In the genomic region with DNA sequence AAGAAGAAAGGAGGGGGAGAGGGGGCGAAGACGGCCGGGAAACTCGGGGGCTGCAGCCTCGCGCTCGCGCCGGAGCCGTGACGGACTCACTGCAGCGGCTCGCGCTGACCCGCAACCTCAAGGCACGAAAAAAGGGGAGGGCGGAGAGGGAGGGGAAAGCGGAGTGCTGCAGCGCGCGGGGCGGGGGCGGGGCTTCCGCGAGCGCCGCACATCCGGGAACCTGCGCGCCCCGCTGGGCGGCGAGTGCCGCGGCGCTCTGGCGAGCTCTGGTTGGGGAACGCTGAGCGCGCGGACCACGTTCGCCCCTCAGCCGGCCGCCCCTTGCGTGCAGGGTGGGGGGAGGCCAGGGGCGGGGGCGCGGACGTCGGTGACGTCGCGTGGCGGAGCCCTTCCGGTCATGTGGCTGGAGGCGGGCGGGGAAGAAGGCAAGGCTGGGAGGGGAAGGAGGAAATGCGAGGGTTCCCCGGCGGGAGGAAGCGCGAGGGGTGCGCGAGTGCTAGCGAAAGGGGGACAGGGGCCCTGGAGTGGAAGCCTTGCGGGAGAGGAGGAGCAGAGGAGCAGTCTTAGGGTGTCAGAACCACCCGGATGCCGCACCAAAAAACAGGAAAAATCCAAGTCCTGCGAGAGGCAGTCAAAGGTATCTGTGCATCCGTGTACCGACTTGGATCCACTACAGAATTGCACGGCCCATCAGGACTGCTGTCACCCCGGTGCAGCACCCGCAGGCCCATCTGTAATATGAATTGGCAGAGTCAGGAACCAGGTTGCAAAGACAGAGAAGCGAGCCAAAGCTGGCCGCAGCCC, we compare ENCODE assay signal across 8 cellular contexts. TPM values are rescaled to one million over a fixed set of nuclear protein-coding genes. Genes with fewer than 3 reads are reported as not detected.
DNase-seq lines count a peak whose midpoint lies in the region; ATAC-seq and TF ChIP-seq lines count a peak whose summit lies in the region.

A gene with protein sequence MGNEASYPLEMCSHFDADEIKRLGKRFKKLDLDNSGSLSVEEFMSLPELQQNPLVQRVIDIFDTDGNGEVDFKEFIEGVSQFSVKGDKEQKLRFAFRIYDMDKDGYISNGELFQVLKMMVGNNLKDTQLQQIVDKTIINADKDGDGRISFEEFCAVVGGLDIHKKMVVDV (minus strand): TSS at position 126 of the 804 bp plus-strand sequence. CDS start 405 bp downstream, outside the sequence.

- H3K36me3 Mint-ChIP-seq in immature natural killer cell = peaks cover 0 to 5% (median 0%) of the 10 kb centered on the region in 3 donors

- H3K27me3 Mint-ChIP-seq in immature natural killer cell (ENCODE audit: low read depth in 3 of 3) = peaks cover 14 to 31% (median 24%) of the 10 kb centered on the region in 3 donors

- peak within 1 kb of the TSS; percentile 99 for H3K27ac ChIP-seq in caudate nucleus (ENCODE audit: low read depth, low read length)

- no peaks in the 10 kb centered on the region for H3K9me3 Mint-ChIP-seq in immature natural killer cell

- in situ Hi-C loops in GM18951 (cut with MboI; ENCODE audit: low sequenced_read_pairs, unreplicated experiment) = no loop called here

- peak within 1 kb of the TSS in 5 of 6 donors; percentile 97 to 99 (median 99) for H3K27ac Mint-ChIP-seq in immature natural killer cell

- peak; percentile 83 for ATAC-seq in HG03175 (IDR thresholded peaks at IDR 0.05; ENCODE audit: unreplicated experiment)

- peak within 1 kb of the TSS; percentile 94 to 99 (median 97) for H3K4me3 Mint-ChIP-seq in immature natural killer cell

- H3K4me1 Mint-ChIP-seq in immature natural killer cell = peaks cover 22 to 30% of the 10 kb centered on the region in 2 donors

- DNase-seq in AG08395 (ENCODE audit: low spot score) = peak; percentile 92
- DNase-seq in NCI-H345 (lab: John Stamatoyannopoulos, UW) = peak; percentile 96
- peak; percentile 86 to 94 (median 92) for DNase-seq in activated CD4-positive, CD25-positive, alpha-beta regulatory T cell (lab: John Stamatoyannopoulos, UW)
- peak; percentile 59 to 98 (median 95) for DNase-seq in caudate nucleus (lab: John Stamatoyannopoulos, UW)
- peak; percentile 95 to 97 (median 96) for DNase-seq in immature natural killer cell
- peak; percentile 88 for DNase-seq in smooth muscle cell of the brain vasculature (ENCODE audit: low read depth, low spot score)

- peak; percentile 90 for TF ChIP-seq POLR2A in GM18951 (IDR thresholded peaks at IDR 0.05; ENCODE audit: extremely low read depth, insufficient read depth, insufficient read length)

RNA-seq across cellular contexts. Expression of the gene that starts here (rescaled TPM):
- polyA plus RNA-seq in immature natural killer cell = 1 to 10 TPM; 7.1 to 7.4 (median 7.1) TPM

Comparison
In these comparisons a context has a peak if more than half of its experiments do, and no peak if none do; other contexts are left out.
1. Peak in every context shown above with its lines: DNase-seq, ATAC-seq and H3K27ac ChIP-seq.